Comparison of ENCODE assay signal across 1 cellular context in genomic region chr5:179208706-179209358, GRCh38.
TF ChIP-seq lines count a peak whose summit lies in the region.

No MANE protein-coding gene starts in this region.

TF ChIP-seq in HepG2, 621 proteins besides CTCF, POLR2A, EP300 and RAD21 (continued from another document):
- TF ChIP-seq, protein P1, sequence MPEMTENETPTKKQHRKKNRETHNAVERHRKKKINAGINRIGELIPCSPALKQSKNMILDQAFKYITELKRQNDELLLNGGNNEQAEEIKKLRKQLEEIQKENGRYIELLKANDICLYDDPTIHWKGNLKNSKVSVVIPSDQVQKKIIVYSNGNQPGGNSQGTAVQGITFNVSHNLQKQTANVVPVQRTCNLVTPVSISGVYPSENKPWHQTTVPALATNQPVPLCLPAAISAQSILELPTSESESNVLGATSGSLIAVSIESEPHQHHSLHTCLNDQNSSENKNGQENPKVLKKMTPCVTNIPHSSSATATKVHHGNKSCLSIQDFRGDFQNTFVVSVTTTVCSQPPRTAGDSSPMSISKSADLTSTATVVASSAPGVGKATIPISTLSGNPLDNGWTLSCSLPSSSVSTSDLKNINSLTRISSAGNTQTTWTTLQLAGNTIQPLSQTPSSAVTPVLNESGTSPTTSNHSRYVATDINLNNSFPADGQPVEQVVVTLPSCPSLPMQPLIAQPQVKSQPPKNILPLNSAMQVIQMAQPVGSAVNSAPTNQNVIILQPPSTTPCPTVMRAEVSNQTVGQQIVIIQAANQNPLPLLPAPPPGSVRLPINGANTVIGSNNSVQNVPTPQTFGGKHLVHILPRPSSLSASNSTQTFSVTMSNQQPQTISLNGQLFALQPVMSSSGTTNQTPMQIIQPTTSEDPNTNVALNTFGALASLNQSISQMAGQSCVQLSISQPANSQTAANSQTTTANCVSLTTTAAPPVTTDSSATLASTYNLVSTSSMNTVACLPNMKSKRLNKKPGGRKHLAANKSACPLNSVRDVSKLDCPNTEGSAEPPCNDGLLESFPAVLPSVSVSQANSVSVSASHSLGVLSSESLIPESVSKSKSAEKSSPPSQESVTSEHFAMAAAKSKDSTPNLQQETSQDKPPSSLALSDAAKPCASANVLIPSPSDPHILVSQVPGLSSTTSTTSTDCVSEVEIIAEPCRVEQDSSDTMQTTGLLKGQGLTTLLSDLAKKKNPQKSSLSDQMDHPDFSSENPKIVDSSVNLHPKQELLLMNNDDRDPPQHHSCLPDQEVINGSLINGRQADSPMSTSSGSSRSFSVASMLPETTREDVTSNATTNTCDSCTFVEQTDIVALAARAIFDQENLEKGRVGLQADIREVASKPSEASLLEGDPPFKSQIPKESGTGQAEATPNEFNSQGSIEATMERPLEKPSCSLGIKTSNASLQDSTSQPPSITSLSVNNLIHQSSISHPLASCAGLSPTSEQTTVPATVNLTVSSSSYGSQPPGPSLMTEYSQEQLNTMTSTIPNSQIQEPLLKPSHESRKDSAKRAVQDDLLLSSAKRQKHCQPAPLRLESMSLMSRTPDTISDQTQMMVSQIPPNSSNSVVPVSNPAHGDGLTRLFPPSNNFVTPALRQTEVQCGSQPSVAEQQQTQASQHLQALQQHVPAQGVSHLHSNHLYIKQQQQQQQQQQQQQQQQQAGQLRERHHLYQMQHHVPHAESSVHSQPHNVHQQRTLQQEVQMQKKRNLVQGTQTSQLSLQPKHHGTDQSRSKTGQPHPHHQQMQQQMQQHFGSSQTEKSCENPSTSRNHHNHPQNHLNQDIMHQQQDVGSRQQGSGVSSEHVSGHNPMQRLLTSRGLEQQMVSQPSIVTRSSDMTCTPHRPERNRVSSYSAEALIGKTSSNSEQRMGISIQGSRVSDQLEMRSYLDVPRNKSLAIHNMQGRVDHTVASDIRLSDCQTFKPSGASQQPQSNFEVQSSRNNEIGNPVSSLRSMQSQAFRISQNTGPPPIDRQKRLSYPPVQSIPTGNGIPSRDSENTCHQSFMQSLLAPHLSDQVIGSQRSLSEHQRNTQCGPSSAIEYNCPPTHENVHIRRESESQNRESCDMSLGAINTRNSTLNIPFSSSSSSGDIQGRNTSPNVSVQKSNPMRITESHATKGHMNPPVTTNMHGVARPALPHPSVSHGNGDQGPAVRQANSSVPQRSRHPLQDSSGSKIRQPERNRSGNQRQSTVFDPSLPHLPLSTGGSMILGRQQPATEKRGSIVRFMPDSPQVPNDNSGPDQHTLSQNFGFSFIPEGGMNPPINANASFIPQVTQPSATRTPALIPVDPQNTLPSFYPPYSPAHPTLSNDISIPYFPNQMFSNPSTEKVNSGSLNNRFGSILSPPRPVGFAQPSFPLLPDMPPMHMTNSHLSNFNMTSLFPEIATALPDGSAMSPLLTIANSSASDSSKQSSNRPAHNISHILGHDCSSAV (CRISPR knock-in tag; IDR thresholded peaks at IDR 0.05; ENCODE audit: borderline replicate concordance), result no peak
- TF ChIP-seq RXRA (CRISPR knock-in tag; IDR thresholded peaks at IDR 0.05) (no peak), ZNF432 (CRISPR knock-in tag; IDR thresholded peaks at IDR 0.05; ENCODE audit: borderline replicate concordance) (no peak)
